Comparison of ENCODE assay signal across 14 cellular contexts in genomic region chr1:164648211-164649080, GRCh38.
DNase-seq lines count a peak whose midpoint lies in the region; ATAC-seq and TF ChIP-seq lines count a peak whose summit lies in the region.
"Had no signal": no experiment of that assay in that cellular context is flagged by ENCODE, and none has a peak within 500 bp of the region (broad histone marks: within the 10 kb centered on the region; RNA-seq: fewer than 3 reads in every experiment).

No MANE protein-coding gene starts in this region.

- no peaks in the 10 kb centered on the region for H3K79me2 ChIP-seq in HCT116 (ENCODE audit: insufficient read depth, low read length)

- H3K27me3 ChIP-seq in HCT116 (ENCODE audit: insufficient read depth, low read length) (no peaks in the 10 kb centered on the region), adrenal gland (no peaks in the 10 kb centered on the region), right atrium auricular region (no peaks in the 10 kb centered on the region), psoas muscle (ENCODE audit: insufficient read depth in 3 of 3, low read length in 2 of 3) (no peaks in the 10 kb centered on the region), suprapubic skin (no peaks in the 10 kb centered on the region)

- RAD21 ChIA-PET in HCT116 (lab: Charles Lee; ENCODE audit: low non-redundant PET in 1 of 2, low total read pairs in 2 of 2, uncharacterized antibody in 2 of 2, unreplicated experiment in 2 of 2): no interaction called here

- peak overlapping the region; percentile 54; the same call in 1 of the 2 replicates for H3K27ac ChIP-seq in HCT116 (ENCODE audit: low read depth, low read length)
- peak overlapping the region in 4 of 5 donors; percentile 11 to 68 (median 53) for H3K27ac ChIP-seq in adrenal gland
- peak overlapping the region; percentile 15 to 20 for H3K27ac ChIP-seq in right atrium auricular region
- peak overlapping the region; percentile 95 for H3K27ac ChIP-seq in psoas muscle
- no peak overlapping the region for H3K27ac ChIP-seq in suprapubic skin
- H3K27ac ChIP-seq: parathyroid adenoma had no signal

- H3K36me3 ChIP-seq in HCT116 (ENCODE audit: control insufficient read depth in 1 of 2, insufficient read depth in 2 of 2, low read length in 2 of 2): no peaks in the 10 kb centered on the region
- H3K36me3 ChIP-seq in adrenal gland (replicated peaks in 1 of 2): no peaks in the 10 kb centered on the region
- H3K36me3 ChIP-seq in right atrium auricular region: no peaks in the 10 kb centered on the region
- H3K36me3 ChIP-seq in psoas muscle (ENCODE audit: insufficient read depth in 1 of 2, low read depth in 1 of 2): no peaks in the 10 kb centered on the region
- H3K36me3 ChIP-seq in suprapubic skin: no peaks in the 10 kb centered on the region

- POLR2A ChIA-PET in HCT116 (lab: Charles Lee): no interaction called here

- H3K9ac ChIP-seq in HCT116 (ENCODE audit: low read length): no peak overlapping the region
- H3K9ac ChIP-seq: parathyroid adenoma had no signal

- TF ChIP-seq POLR2A in HCT116 (IDR thresholded peaks at IDR 0.05; ENCODE audit: borderline replicate concordance, extremely low read depth, insufficient read depth, insufficient read length): no peak
- no peak for TF ChIP-seq POLR2A in adrenal gland (IDR thresholded peaks at IDR 0.05)
- TF ChIP-seq POLR2A in suprapubic skin (IDR thresholded peaks at IDR 0.05): no peak

- H3K4me1 ChIP-seq in HCT116 (ENCODE audit: control insufficient read depth in 1 of 2, insufficient read depth in 2 of 2, low read length in 2 of 2) (peaks cover 55 to 62% of the 10 kb centered on the region in 2 experiments), adrenal gland (replicated peaks in 1 of 2) (peaks cover 35 to 58% of the 10 kb centered on the region in 2 donors), right atrium auricular region (peaks cover 0 to 62% of the 10 kb centered on the region in 2 donors), psoas muscle (peaks cover 70% of the 10 kb centered on the region), suprapubic skin (peaks cover 47% of the 10 kb centered on the region)

- TF ChIP-seq RAD21 in HCT116 (IDR thresholded peaks at IDR 0.05; ENCODE audit: low read depth): no peak

- peak overlapping the region; percentile 10; the same call in 1 of the 2 replicates for H3K4me2 ChIP-seq in HCT116 (ENCODE audit: low read length)

- no peak for TF ChIP-seq EP300 in suprapubic skin (IDR thresholded peaks at IDR 0.05)

- DNase-seq in HCT116 (ENCODE audit: low read depth, low spot score) (no peak), adrenal gland (peak in 2 of 7 donors; percentile 34 to 39), right atrium auricular region (ENCODE audit: low spot score) (no peak), psoas muscle (no peak), suprapubic skin (ENCODE audit: low spot score in 2 of 2) (no peak), DMS153 (lab: John Stamatoyannopoulos, UW) (no peak), T-helper 9 cell (no peak)
- DNase-seq: DMS79; mesenchymal stem cell; stimulated activated CD4-positive, alpha-beta T cell treated with anti-CD3 and anti-CD28 coated beads, Interleukin-15, amount 100 ng/mL, for 24 hours; substantia nigra had no signal

- no peaks in the 10 kb centered on the region for H4K20me1 ChIP-seq in HCT116 (ENCODE audit: insufficient read depth)

- intact Hi-C loops in HCT116 (cut with micrococcal nuclease): no loop called here
- intact Hi-C loops in adrenal gland (cut with DNase I): no loop called here
- intact Hi-C loops in psoas muscle (cut with DNase I): loop anchor here in 1 of 2 donors (5.0 kb wide), 1 partner anchor 44 kb away; no protein-coding TSS in a partner anchor

- CTCF ChIA-PET in HCT116 (lab: Charles Lee): interaction anchor here (1.6 kb wide), 1 partner anchor 25 kb away, joined by 5 read pairs; no protein-coding TSS in a partner anchor

- 29 to 50% (median 38%) methylated on average over 4 of the region's 4 CpGs for WGBS in adrenal gland, 4 donors
- WGBS in psoas muscle, 3 donors: 17 to 32% (median 26%) methylated on average over 4 of the region's 4 CpGs
- WGBS in suprapubic skin: 52% methylated on average over 4 of the region's 4 CpGs

- H3K4me3 ChIP-seq in HCT116 (replicated peaks in 1 of 2; ENCODE audit: low read depth in 1 of 2, low read length in 2 of 2) (no peak overlapping the region), adrenal gland (no peak overlapping the region), right atrium auricular region (no peak overlapping the region), psoas muscle (peak overlapping the region; percentile 16), suprapubic skin (no peak overlapping the region)

- H3K9me2 ChIP-seq in HCT116 (ENCODE audit: insufficient read depth): no peaks in the 10 kb centered on the region

- BruUV-seq in HCT116 (replicated peaks; lab: Mats Ljungman, UMichigan): no TSS peak

- H2AFZ ChIP-seq in HCT116 (ENCODE audit: low read depth, low read length, poor library complexity, severe bottlenecking): no peak overlapping the region
- H2AFZ ChIP-seq: parathyroid adenoma had no signal

- H3K9me3 ChIP-seq in HCT116 (ENCODE audit: control insufficient read depth in 1 of 2, insufficient read depth in 1 of 2, low read depth in 1 of 2, low read length in 2 of 2) (no peaks in the 10 kb centered on the region), adrenal gland (replicated peaks in 1 of 3) (no peaks in the 10 kb centered on the region), right atrium auricular region (no peaks in the 10 kb centered on the region), psoas muscle (no peaks in the 10 kb centered on the region), suprapubic skin (no peaks in the 10 kb centered on the region)

- no peak for ATAC-seq in HCT116
- peak in 3 of 4 donors; percentile 42 to 74 (median 44) for ATAC-seq in psoas muscle
- ATAC-seq in HG03565 (IDR thresholded peaks at IDR 0.05; ENCODE audit: unreplicated experiment): no peak
- ATAC-seq: activated naive CD4-positive, alpha-beta T cell treated with anti-CD3 and anti-CD28 coated beads, Interleukin-2, amount 50 U/mL, for 72 hours had no signal

- TF ChIP-seq CTCF in HCT116 (IDR thresholded peaks at IDR 0.05 in 2 of 3, conservative IDR thresholded peaks at IDR 0.05 in 1 of 3; ENCODE audit: borderline replicate concordance in 1 of 3, insufficient read depth in 1 of 3, low read depth in 2 of 3, low read length in 2 of 3) (no peak), adrenal gland (IDR thresholded peaks at IDR 0.05) (no peak), right atrium auricular region (IDR thresholded peaks at IDR 0.05) (no peak), psoas muscle (IDR thresholded peaks at IDR 0.05) (no peak), suprapubic skin (IDR thresholded peaks at IDR 0.05) (no peak)

TF ChIP-seq in HCT116, 20 proteins besides CTCF, POLR2A, EP300 and RAD21:
- TF ChIP-seq EZH2 (IDR thresholded peaks at IDR 0.05) (no peak), ZBTB33 (IDR thresholded peaks at IDR 0.05; ENCODE audit: extremely low read depth, insufficient replicate concordance, low read length) (no peak), EGR1 (IDR thresholded peaks at IDR 0.05; ENCODE audit: low read depth) (no peak), ELF1 (IDR thresholded peaks at IDR 0.05; ENCODE audit: borderline replicate concordance, low read depth) (no peak)

Comparison
In these comparisons a context has a peak if more than half of its experiments do, and no peak if none do; other contexts are left out.
1. ATAC-seq: peak in psoas muscle (3 of 4); none in HCT116 (single experiment) and HG03565 (single experiment).